In genomic region chr9:137457406-137458193, GRCh38 we compare ENCODE assay signal across 9 cellular contexts. TPM values are rescaled to one million over a fixed set of nuclear protein-coding genes. Genes with fewer than 3 reads are reported as not detected.
DNase-seq lines count a peak whose midpoint lies in the region; ATAC-seq, FAIRE-seq and TF ChIP-seq lines count a peak whose summit lies in the region.
"Had no signal": no experiment of that assay in that cellular context is flagged by ENCODE, and none has a peak within 500 bp of the region (broad histone marks: within the 10 kb centered on the region; RNA-seq: fewer than 3 reads in every experiment).

No MANE protein-coding gene starts in this region.

- H3K36me3 ChIP-seq in adrenal gland (replicated peaks in 1 of 2), result peaks cover 0 to 7% of the 10 kb centered on the region in 2 donors
- peaks cover 23% of the 10 kb centered on the region for H3K36me3 ChIP-seq in suprapubic skin

- no peak for TF ChIP-seq CTCF in adrenal gland (IDR thresholded peaks at IDR 0.05)
- no peak for TF ChIP-seq CTCF in suprapubic skin (IDR thresholded peaks at IDR 0.05)

- H3K4me3 Mint-ChIP-seq in activated CD4-positive, alpha-beta T cell treated with anti-CD3 and anti-CD28 coated beads for 36 hours, result peak overlapping the region; percentile 39
- peak overlapping the region in 4 of 5 donors; percentile 38 to 69 (median 58) for H3K4me3 Mint-ChIP-seq in immature natural killer cell

- H3K36me3 Mint-ChIP-seq in activated CD4-positive, alpha-beta T cell treated with anti-CD3 and anti-CD28 coated beads for 36 hours (ENCODE audit: low read depth), result peaks cover 22% of the 10 kb centered on the region
- H3K36me3 Mint-ChIP-seq in immature natural killer cell, result no peaks in the 10 kb centered on the region

- no peaks in the 10 kb centered on the region for H3K9me3 Mint-ChIP-seq in activated CD4-positive, alpha-beta T cell treated with anti-CD3 and anti-CD28 coated beads for 36 hours (ENCODE audit: low read depth)
- H3K9me3 Mint-ChIP-seq in immature natural killer cell, result no peaks in the 10 kb centered on the region

- ATAC-seq in activated CD4-positive, alpha-beta T cell treated with anti-CD3 and anti-CD28 coated beads for 36 hours, result no peak
- no peak for ATAC-seq in HG03175 (IDR thresholded peaks at IDR 0.05; ENCODE audit: unreplicated experiment)

- peak overlapping the region in 2 of 5 donors; percentile 30 to 85 for H3K27ac ChIP-seq in adrenal gland
- H3K27ac ChIP-seq in suprapubic skin, result no peak overlapping the region

- POLR2A ChIA-PET in activated CD4-positive, alpha-beta T cell treated with anti-CD3 and anti-CD28 coated beads for 36 hours (lab: Charles Lee), result no interaction called here

- 90 to 99% (median 92%) methylated on average over 13 to 44 of the region's 44 CpGs for WGBS in adrenal gland, 4 donors
- 94% methylated on average over 5 of the region's 44 CpGs for WGBS in suprapubic skin

- H3K27me3 ChIP-seq in adrenal gland (no peaks in the 10 kb centered on the region), suprapubic skin (no peaks in the 10 kb centered on the region)

- peak overlapping the region in 1 of 4 donors; percentile 80 for H3K4me3 ChIP-seq in adrenal gland
- peak overlapping the region; percentile 81 for H3K4me3 ChIP-seq in suprapubic skin

- no peak for DNase-seq in activated CD4-positive, alpha-beta T cell treated with anti-CD3 and anti-CD28 coated beads for 36 hours
- DNase-seq in activated CD4-positive, alpha-beta T cell treated with anti-CD3 and anti-CD28 coated beads, Interleukin-2, amount 50 U/mL, for 48 hours, result no peak
- DNase-seq in adrenal gland (peak in 4 of 7 donors; percentile 8 to 38 (median 20)), immature natural killer cell (no peak), suprapubic skin (ENCODE audit: low spot score in 2 of 2) (peak in 1 of 2 donors; percentile 70), GM12891 (ENCODE audit: insufficient read length, low spot score) (no peak), DMS153 treated with DMSO at 0.1 percent for 48 hours (lab: John Stamatoyannopoulos, UW; ENCODE audit: unreplicated experiment) (no peak)
- DNase-seq: NCI-H2029 had no signal

- no peaks in the 10 kb centered on the region for H3K27me3 Mint-ChIP-seq in activated CD4-positive, alpha-beta T cell treated with anti-CD3 and anti-CD28 coated beads for 36 hours
- H3K27me3 Mint-ChIP-seq in immature natural killer cell (ENCODE audit: low read depth in 3 of 3), result peaks cover 6 to 13% (median 6%) of the 10 kb centered on the region in 3 donors

- H3K4me1 Mint-ChIP-seq in activated CD4-positive, alpha-beta T cell treated with anti-CD3 and anti-CD28 coated beads for 36 hours, result peaks cover 34% of the 10 kb centered on the region
- H3K4me1 Mint-ChIP-seq in immature natural killer cell, result peaks cover 15 to 42% of the 10 kb centered on the region in 2 donors

- no peak for TF ChIP-seq POLR2A in adrenal gland (IDR thresholded peaks at IDR 0.05)
- TF ChIP-seq POLR2A in suprapubic skin (IDR thresholded peaks at IDR 0.05), result no peak
- no peak for TF ChIP-seq POLR2A in GM12891 (IDR thresholded peaks at IDR 0.05; ENCODE audit: low read depth, low read length)

- H3K27ac Mint-ChIP-seq in activated CD4-positive, alpha-beta T cell treated with anti-CD3 and anti-CD28 coated beads for 36 hours, result no peak overlapping the region
- peak overlapping the region in 1 of 6 donors; percentile 40 for H3K27ac Mint-ChIP-seq in immature natural killer cell

- FAIRE-seq in GM12891 (lab: Jason Lieb, UNC), result no peak

- H3K9me3 ChIP-seq in adrenal gland (replicated peaks in 1 of 3) (no peaks in the 10 kb centered on the region), suprapubic skin (no peaks in the 10 kb centered on the region)

- CTCF ChIA-PET in activated CD4-positive, alpha-beta T cell treated with anti-CD3 and anti-CD28 coated beads for 36 hours (lab: Charles Lee), result interaction anchor here (0.6 kb wide), 1 partner anchor 94 kb away, joined by 4 read pairs; the partner anchor contains the start of gene MRPL41

- no peak for TF ChIP-seq EP300 in suprapubic skin (IDR thresholded peaks at IDR 0.05)

- H3K4me1 ChIP-seq in adrenal gland (replicated peaks in 1 of 2) (peaks cover 25 to 27% of the 10 kb centered on the region in 2 donors), suprapubic skin (peaks cover 58% of the 10 kb centered on the region)

- intact Hi-C loops in activated CD4-positive, alpha-beta T cell treated with anti-CD3 and anti-CD28 coated beads for 36 hours (cut with DNase I, micrococcal nuclease), result loop anchor here in 1 of 2 experiments (2.0 to 10.0 kb wide), 2 partner anchors 371 to 1213 kb away; partner anchors contain the start of genes MAN1B1 and QSOX2
- intact Hi-C loops in adrenal gland (cut with DNase I), result no loop called here

TF ChIP-seq in GM12891, 5 proteins besides CTCF, POLR2A, EP300 and RAD21:
- TF ChIP-seq POLR2AphosphoS5 (IDR thresholded peaks at IDR 0.05; ENCODE audit: low read depth, low read length) (no peak), POU2F2 (IDR thresholded peaks at IDR 0.05; ENCODE audit: low read depth, low read length) (no peak), PAX5 (IDR thresholded peaks at IDR 0.05; ENCODE audit: insufficient read depth, low read length, severe bottlenecking) (no peak)

RNA-seq across cellular contexts. Expression of gene NSMF, which starts 1.5 kb away (rescaled TPM):
- 10 to 100 TPM; 63.6 to 65.0 TPM for total RNA-seq in activated CD4-positive, alpha-beta T cell treated with anti-CD3 and anti-CD28 coated beads for 36 hours
- total RNA-seq in adrenal gland (10 to 100 TPM; 16.2 to 47.6 (median 25.6) TPM), suprapubic skin (10 to 100 TPM; 36.1 to 48.1 (median 39.8) TPM)
- polyA plus RNA-seq in adrenal gland (100 to 1,000 TPM in 1 of 3 donors, 10 to 100 TPM in 2; 23.1 to 118 (median 39.7) TPM), immature natural killer cell (10 to 100 TPM in 1 of 3 donors, 1 to 10 TPM in 2; 9.4 to 14.3 (median 9.6) TPM)
- 18.6 TPM for polyA plus RNA-seq in GM12891 (2012; ENCODE audit: low read depth, missing spikeins)

RNA-seq across cellular contexts. Expression of gene ENTPD8, which starts 16.4 kb away (rescaled TPM):
- total RNA-seq in activated CD4-positive, alpha-beta T cell treated with anti-CD3 and anti-CD28 coated beads for 36 hours, result not detected
- total RNA-seq in adrenal gland (under 1 TPM in 3 of 8 donors, not detected in 5; 0.14 to 0.20 (median 0.19) TPM), suprapubic skin (not detected)
- polyA plus RNA-seq in adrenal gland (under 1 TPM in 2 of 3 donors, not detected in 1; 0.16 to 0.17 TPM), immature natural killer cell (not detected)
- not detected for polyA plus RNA-seq in GM12891 (2012; ENCODE audit: low read depth, missing spikeins)

RNA-seq across cellular contexts. Expression of gene NOXA1, which starts 34.4 kb away (rescaled TPM):
- 1 to 10 TPM in 1 of 2 experiments, under 1 TPM in 1; 0.97 to 1.7 TPM for total RNA-seq in activated CD4-positive, alpha-beta T cell treated with anti-CD3 and anti-CD28 coated beads for 36 hours
- total RNA-seq in adrenal gland (10 to 100 TPM in 2 of 8 donors, 1 to 10 TPM in 6; 4.4 to 12.6 (median 9.3) TPM), suprapubic skin (1 to 10 TPM; 2.2 to 7.6 (median 4.0) TPM)
- polyA plus RNA-seq in adrenal gland (10 to 100 TPM in 2 of 3 donors, not detected in 1; 23.5 to 50.7 TPM), immature natural killer cell (1 to 10 TPM; 1.2 to 2.1 (median 1.4) TPM)
- polyA plus RNA-seq in GM12891 (2012; ENCODE audit: low read depth, missing spikeins), result 0.89 TPM

RNA-seq across cellular contexts. Expression of gene EXD3, which starts 34.6 kb away (rescaled TPM):
- total RNA-seq in activated CD4-positive, alpha-beta T cell treated with anti-CD3 and anti-CD28 coated beads for 36 hours, result 1 to 10 TPM; 6.7 to 7.1 TPM
- total RNA-seq in adrenal gland (10 to 100 TPM in 7 of 8 donors, 1 to 10 TPM in 1; 8.5 to 38.6 (median 23.9) TPM), suprapubic skin (10 to 100 TPM in 3 of 4 donors, 1 to 10 TPM in 1; 7.3 to 54.0 (median 16.4) TPM)
- polyA plus RNA-seq in adrenal gland (100 to 1,000 TPM in 1 of 3 donors, 10 to 100 TPM in 1, 1 to 10 TPM in 1; 1.2 to 111 (median 41.0) TPM), immature natural killer cell (1 to 10 TPM; 1.6 to 6.3 (median 4.3) TPM)
- polyA plus RNA-seq in GM12891 (2012; ENCODE audit: low read depth, missing spikeins), result 8.5 TPM

Comparison
In these comparisons a context has a peak if more than half of its experiments do, and no peak if none do; other contexts are left out.
1. DNase-seq: peak in adrenal gland (4 of 7); none in activated CD4-positive, alpha-beta T cell treated with anti-CD3 and anti-CD28 coated beads for 36 hours (single experiment), activated CD4-positive, alpha-beta T cell treated with anti-CD3 and anti-CD28 coated beads, Interleukin-2, amount 50 U/mL, for 48 hours (0 of 2), immature natural killer cell (0 of 3), GM12891 (single experiment) and DMS153 treated with DMSO at 0.1 percent for 48 hours (single experiment).